Comparison of ENCODE assay signal across 11 cellular contexts in genomic region chr18:650428-650858, GRCh38. TPM values are rescaled to one million over a fixed set of nuclear protein-coding genes. Genes with fewer than 3 reads are reported as not detected.
DNase-seq lines count a peak whose midpoint lies in the region; ATAC-seq and TF ChIP-seq lines count a peak whose summit lies in the region.
"Had no signal": no experiment of that assay in that cellular context is flagged by ENCODE, and none has a peak within 500 bp of the region (broad histone marks: within the 10 kb centered on the region; RNA-seq: fewer than 3 reads in every experiment).

No MANE protein-coding gene starts in this region.

- TF ChIP-seq EP300 in tibial nerve (IDR thresholded peaks at IDR 0.05), result no peak

- H3K27ac ChIP-seq in CD8-positive, alpha-beta memory T cell (ENCODE audit: low read depth, low read length), result peak overlapping the region; percentile 3
- no peak overlapping the region for H3K27ac ChIP-seq in tibial nerve
- H3K27ac ChIP-seq: SK-N-MC had no signal

- H3K4me3 Mint-ChIP-seq in CD8-positive, alpha-beta memory T cell, result peak overlapping the region in 4 of 7 donors; percentile 8 to 60 (median 22)

- H3K9me3 Mint-ChIP-seq in CD8-positive, alpha-beta memory T cell, result no peaks in the 10 kb centered on the region
- H3K9me3 Mint-ChIP-seq: naive thymus-derived CD8-positive, alpha-beta T cell had no signal

- ATAC-seq in GM19395 (IDR thresholded peaks at IDR 0.05; ENCODE audit: unreplicated experiment) (peak; percentile 99), HG03103 (IDR thresholded peaks at IDR 0.05; ENCODE audit: low read depth, unreplicated experiment) (peak; percentile 97)
- ATAC-seq: naive thymus-derived CD8-positive, alpha-beta T cell had no signal

- POLR2A ChIA-PET in CD8-positive, alpha-beta memory T cell (lab: Charles Lee), result no interaction called here

- no peak overlapping the region for H3K4me3 ChIP-seq in CD8-positive, alpha-beta memory T cell (ENCODE audit: low read length)
- H3K4me3 ChIP-seq in tibial nerve, result no peak overlapping the region
- H3K4me3 ChIP-seq: SK-N-MC had no signal

- no peak for TF ChIP-seq CTCF in tibial nerve (IDR thresholded peaks at IDR 0.05)

- no peaks in the 10 kb centered on the region for H3K9me3 ChIP-seq in CD8-positive, alpha-beta memory T cell (ENCODE audit: low read length)
- peaks cover 0 to 3% (median 0%) of the 10 kb centered on the region in 4 donors for H3K9me3 ChIP-seq in tibial nerve

- peak overlapping the region in 1 of 8 donors; percentile 35 for H3K27ac Mint-ChIP-seq in CD8-positive, alpha-beta memory T cell

- WGBS in tibial nerve, 2 donors, result 62 to 67% methylated on average over 6 of the region's 6 CpGs

- CTCF ChIA-PET in CD8-positive, alpha-beta memory T cell (lab: Charles Lee), result no interaction called here

- H3K4me1 Mint-ChIP-seq in CD8-positive, alpha-beta memory T cell, result peaks cover 5 to 6% (median 5%) of the 10 kb centered on the region in 3 donors

- no peak for DNase-seq in CD8-positive, alpha-beta memory T cell
- peak; percentile 24 for DNase-seq in SIG-M5 (lab: John Stamatoyannopoulos, UW)
- DNase-seq in tibial nerve (ENCODE audit: low spot score in 2 of 2), result no peak
- no peak for DNase-seq in retina
- DNase-seq in NCI-H226, result no peak
- no peak for DNase-seq in AG20443 (ENCODE audit: low spot score)

- no peaks in the 10 kb centered on the region for H3K36me3 ChIP-seq in CD8-positive, alpha-beta memory T cell (ENCODE audit: insufficient read depth, low read length)
- no peaks in the 10 kb centered on the region for H3K36me3 ChIP-seq in tibial nerve

- H3K4me1 ChIP-seq in CD8-positive, alpha-beta memory T cell (ENCODE audit: insufficient read depth, low read length), result no peaks in the 10 kb centered on the region
- H3K4me1 ChIP-seq in tibial nerve, result no peaks in the 10 kb centered on the region

- peaks cover 0 to 1% (median 0%) of the 10 kb centered on the region in 3 donors for H3K36me3 Mint-ChIP-seq in CD8-positive, alpha-beta memory T cell

- TF ChIP-seq POLR2A in tibial nerve (IDR thresholded peaks at IDR 0.05), result no peak

- H3K27me3 Mint-ChIP-seq in CD8-positive, alpha-beta memory T cell, result peaks cover 10 to 33% of the 10 kb centered on the region in 2 donors

- H3K27me3 ChIP-seq in CD8-positive, alpha-beta memory T cell (ENCODE audit: insufficient read depth, low read length, poor library complexity, severe bottlenecking), result peaks cover 6% of the 10 kb centered on the region
- H3K27me3 ChIP-seq in tibial nerve, result peaks cover 0 to 27% of the 10 kb centered on the region in 2 donors

RNA-seq across cellular contexts. Expression of gene TYMS, which starts 7.0 kb away (rescaled TPM):
- total RNA-seq in CD8-positive, alpha-beta memory T cell, result 100 to 1,000 TPM; 297 to 307 TPM
- 2.6 TPM for polyA plus RNA-seq in CD8-positive, alpha-beta memory T cell
- 1 to 10 TPM in 1 of 4 donors, under 1 TPM in 2, not detected in 1; 0.84 to 4.2 (median 0.90) TPM for total RNA-seq in tibial nerve
- total RNA-seq: naive thymus-derived CD8-positive, alpha-beta T cell had no signal

RNA-seq across cellular contexts. Expression of gene CLUL1, which starts 53.7 kb away (rescaled TPM):
- not detected for total RNA-seq in CD8-positive, alpha-beta memory T cell
- 2.1 TPM for polyA plus RNA-seq in CD8-positive, alpha-beta memory T cell
- total RNA-seq in tibial nerve, result 1 to 10 TPM in 1 of 4 donors, under 1 TPM in 1, not detected in 2; 0.59 to 1.8 TPM
- total RNA-seq: dermis microvascular lymphatic vessel endothelial cell had no signal

Comparison
In these comparisons a context has a peak if more than half of its experiments do, and no peak if none do; other contexts are left out.
1. RNA of gene TYMS, which starts 7.0 kb away (total RNA-seq): 297 to 307 TPM in CD8-positive, alpha-beta memory T cell; 0.84 to 4.2 TPM in tibial nerve; every median in the first group is over 10 times any median in the second.